ENCODE assay signal across 16 cellular contexts in genomic region chr11:32053151-32053550, GRCh38.
"Had no signal": no experiment of that assay in that cellular context is flagged by ENCODE, and none has a peak within 500 bp of the region (broad histone marks: within the 10 kb centered on the region; RNA-seq: fewer than 3 reads in every experiment).

No MANE protein-coding gene starts in this region.

- H3K36me3 ChIP-seq: esophagus muscularis mucosa, gastroesophageal sphincter, neutrophil, right atrium auricular region had no signal

- H3K36me3 Mint-ChIP-seq: naive thymus-derived CD4-positive, alpha-beta T cell had no signal

- DNase-seq: effector memory CD8-positive, alpha-beta T cell; kidney; left colon; naive thymus-derived CD4-positive, alpha-beta T cell; posterior cingulate gyrus; small intestine; stimulated activated CD4-positive, alpha-beta T cell treated with anti-CD3 and anti-CD28 coated beads, Interleukin-12 subunit alpha, Interleukin-12 subunit beta, amount 100 ng/mL, for 4 hours; stimulated activated naive CD4-positive, alpha-beta T cell treated with Interleukin-2 at 50 U/mL for 16 hours; trophoblast cell had no signal

- H3K27me3 ChIP-seq: right atrium auricular region had no signal

- H3K4me3 ChIP-seq: esophagus muscularis mucosa, gastroesophageal sphincter, right atrium auricular region had no signal

- H3K9me3 Mint-ChIP-seq: dendritic cell treated with granulocyte-macrophage colony-stimulating factor and Interleukin-4, amounts not matched to agents 40 ng/mL and 50 ng/mL, for 4 days; effector memory CD8-positive, alpha-beta T cell; naive thymus-derived CD4-positive, alpha-beta T cell; nephron progenitor cell had no signal

- H3K4me1 ChIP-seq: gastroesophageal sphincter, right atrium auricular region had no signal

- H3K27ac ChIP-seq: epithelial cell of prostate, esophagus muscularis mucosa, gastroesophageal sphincter, neutrophil, right atrium auricular region had no signal

- H3K27ac Mint-ChIP-seq: dendritic cell treated with granulocyte-macrophage colony-stimulating factor and Interleukin-4, amounts not matched to agents 40 ng/mL and 50 ng/mL, for 4 days; effector memory CD8-positive, alpha-beta T cell; naive thymus-derived CD4-positive, alpha-beta T cell; nephron progenitor cell had no signal

- H3K4me3 Mint-ChIP-seq: dendritic cell treated with granulocyte-macrophage colony-stimulating factor and Interleukin-4, amounts not matched to agents 40 ng/mL and 50 ng/mL, for 4 days; effector memory CD8-positive, alpha-beta T cell; naive thymus-derived CD4-positive, alpha-beta T cell; nephron progenitor cell had no signal

- H3K9me3 ChIP-seq: esophagus muscularis mucosa, gastroesophageal sphincter, neutrophil, right atrium auricular region had no signal
